In the genomic region with DNA sequence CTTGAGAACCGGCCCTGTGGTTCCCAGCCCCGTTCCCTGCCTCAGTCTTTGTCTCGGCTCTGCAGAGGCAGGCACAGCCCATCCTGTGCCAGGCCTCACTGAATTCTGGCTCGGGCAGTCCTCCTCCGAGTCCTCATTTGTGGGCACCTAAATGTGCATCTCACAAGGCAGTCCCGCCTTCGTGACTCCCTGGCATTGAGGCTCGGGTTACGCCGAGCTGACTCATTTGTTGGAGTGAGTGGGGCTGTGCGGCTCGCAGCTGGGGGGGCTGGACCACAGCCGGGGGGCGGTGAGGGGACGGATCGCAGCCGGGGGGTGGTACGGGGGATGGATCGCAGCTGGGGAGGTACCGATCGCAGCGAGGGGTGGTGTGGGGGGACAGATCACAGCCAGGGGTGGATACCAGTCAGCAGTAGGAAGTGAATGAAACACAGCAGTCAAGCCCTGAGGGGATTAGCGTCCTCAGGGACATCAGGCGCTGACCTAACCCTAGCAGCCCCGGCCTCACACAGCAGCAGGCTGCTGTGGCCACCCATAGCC, we compare ENCODE assay signal across 8 cellular contexts.
A peak's percentile ranks its signal among the peaks of the same experiment; 100 is the strongest.
DNase-seq lines count a peak whose midpoint lies in the region; ATAC-seq, FAIRE-seq and TF ChIP-seq lines count a peak whose summit lies in the region.

No MANE protein-coding gene starts in this region.

- peaks cover 17% of the 10 kb centered on the region for H3K4me1 ChIP-seq in astrocyte (ENCODE audit: insufficient read depth, low read length)
- peaks cover 14% of the 10 kb centered on the region for H3K4me1 ChIP-seq in stomach smooth muscle (ENCODE audit: control insufficient read depth, insufficient read depth, low read length)

- ATAC-seq in Right ventricle myocardium inferior = peak; percentile 47
- ATAC-seq in GM19452 (IDR thresholded peaks at IDR 0.05; ENCODE audit: unreplicated experiment) = no peak
- ATAC-seq in GM18868 (IDR thresholded peaks at IDR 0.05; ENCODE audit: unreplicated experiment) = no peak
- no peak for ATAC-seq in natural killer cell

- H3K27ac ChIP-seq in astrocyte (ENCODE audit: low read depth, low read length) = peak overlapping the region; percentile 70
- H3K27ac ChIP-seq in stomach smooth muscle (ENCODE audit: low read length) = peak overlapping the region; percentile 11

- peak overlapping the region; percentile 79 for H3K4me2 ChIP-seq in astrocyte (ENCODE audit: low read length)

- H3K27ac Mint-ChIP-seq in astrocyte (ENCODE audit: unreplicated experiment) = peak overlapping the region; percentile 53
- no peak overlapping the region for H3K27ac Mint-ChIP-seq in natural killer cell

- peak overlapping the region; percentile 68 for H3K9ac ChIP-seq in astrocyte (ENCODE audit: low read length)
- peak overlapping the region; percentile 36 to 55 for H3K9ac ChIP-seq in stomach smooth muscle (ENCODE audit: low read length in 2 of 2)

- peaks cover 15% of the 10 kb centered on the region for H3K36me3 ChIP-seq in astrocyte (ENCODE audit: insufficient read depth, low read length)
- H3K36me3 ChIP-seq in stomach smooth muscle (ENCODE audit: control insufficient read depth in 2 of 2, insufficient read depth in 2 of 2, low read length in 2 of 2) = peaks cover 6 to 11% of the 10 kb centered on the region in 2 donors

- H3K9me3 Mint-ChIP-seq in astrocyte (ENCODE audit: unreplicated experiment) = peaks cover 4% of the 10 kb centered on the region
- no peaks in the 10 kb centered on the region for H3K9me3 Mint-ChIP-seq in natural killer cell

- peaks cover 8% of the 10 kb centered on the region for H3K79me2 ChIP-seq in astrocyte (ENCODE audit: insufficient read depth, low read length)

- DNase-seq in Right ventricle myocardium inferior (ENCODE audit: missing footprints) (peak; percentile 64), cardiac septum (ENCODE audit: low spot score) (no peak), astrocyte (ENCODE audit: low read depth) (peak; percentile 86), inferior parietal cortex (ENCODE audit: extremely low spot score) (peak; percentile 56), natural killer cell (no peak)

- H3K4me1 Mint-ChIP-seq in astrocyte (ENCODE audit: low read depth, unreplicated experiment) (peaks cover 6% of the 10 kb centered on the region), natural killer cell (peaks cover 0 to 6% of the 10 kb centered on the region in 2 donors)

- H3K36me3 Mint-ChIP-seq in astrocyte (ENCODE audit: low read depth, unreplicated experiment) (peaks cover 21% of the 10 kb centered on the region), natural killer cell (no peaks in the 10 kb centered on the region)

- no peaks in the 10 kb centered on the region for H3K27me3 ChIP-seq in astrocyte (ENCODE audit: insufficient read depth, low read length)
- H3K27me3 ChIP-seq in stomach smooth muscle (ENCODE audit: control insufficient read depth in 1 of 2, insufficient read depth in 2 of 2, low read length in 2 of 2) = no peaks in the 10 kb centered on the region

- intact Hi-C loops in Right ventricle myocardium inferior (cut with DNase I) (no loop called here), cardiac septum (cut with DNase I) (no loop called here), natural killer cell (cut with micrococcal nuclease) (no loop called here)

- H3K9me3 ChIP-seq in astrocyte (ENCODE audit: insufficient read depth, low read depth, low read length) (no peaks in the 10 kb centered on the region), stomach smooth muscle (ENCODE audit: control insufficient read depth in 2 of 2, low read length in 2 of 2) (no peaks in the 10 kb centered on the region)

- peak; percentile 77 for FAIRE-seq in astrocyte (lab: Jason Lieb, UNC)

- H3K27me3 Mint-ChIP-seq in astrocyte (ENCODE audit: low read depth, unreplicated experiment) = no peaks in the 10 kb centered on the region
- H3K27me3 Mint-ChIP-seq in natural killer cell (ENCODE audit: low read depth in 2 of 2) = no peaks in the 10 kb centered on the region

- no peak overlapping the region for H3K4me3 ChIP-seq in astrocyte (ENCODE audit: insufficient read depth, low read depth, low read length)
- peak overlapping the region; percentile 11 to 54 for H3K4me3 ChIP-seq in stomach smooth muscle (ENCODE audit: low read length in 2 of 2)

- H4K20me1 ChIP-seq in astrocyte (ENCODE audit: insufficient read depth, low read length) = peaks cover 35% of the 10 kb centered on the region

- H3K4me3 Mint-ChIP-seq in astrocyte (ENCODE audit: unreplicated experiment) (no peak overlapping the region), natural killer cell (no peak overlapping the region)

- TF ChIP-seq CTCF in astrocyte (IDR thresholded peaks at IDR 0.05; ENCODE audit: insufficient read depth, low read depth, low read length) = no peak
- TF ChIP-seq CTCF in natural killer cell (IDR thresholded peaks at IDR 0.05) = no peak

- no peak overlapping the region for H2AFZ ChIP-seq in astrocyte (ENCODE audit: low read depth, low read length)

Comparison
In these comparisons a context has a peak if more than half of its experiments do, and no peak if none do; other contexts are left out.
1. DNase-seq: peak in Right ventricle myocardium inferior (single experiment), astrocyte (single experiment) and inferior parietal cortex (single experiment); none in cardiac septum (single experiment) and natural killer cell (single experiment).